Comparison of ENCODE assay signal across 10 cellular contexts in the genomic region with DNA sequence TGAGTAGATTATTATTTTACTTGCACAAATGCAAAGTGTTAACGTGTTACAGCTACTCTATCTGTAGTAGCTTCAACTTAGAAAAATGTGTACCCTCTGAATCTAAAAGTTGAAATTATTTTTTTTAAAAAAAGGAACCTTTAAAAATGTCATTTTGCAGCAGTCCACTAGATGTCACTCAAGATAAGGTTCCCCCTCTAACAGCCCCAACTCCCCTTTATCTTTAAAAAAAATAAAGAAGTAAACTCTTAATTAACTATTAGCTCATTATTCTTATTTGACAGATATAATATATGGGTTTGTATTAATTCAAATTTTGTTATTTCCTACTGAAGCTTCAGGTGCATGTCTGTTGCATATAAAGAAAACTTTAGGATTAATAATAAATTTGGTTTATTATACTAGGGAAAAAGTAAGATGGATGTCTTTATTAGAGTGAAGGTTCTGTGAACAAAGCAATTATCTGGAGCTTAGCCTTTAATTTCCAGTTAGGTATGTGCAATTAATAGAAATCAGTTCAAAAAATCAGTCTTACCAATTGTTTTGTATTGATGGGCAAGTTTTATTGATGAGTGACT.
DNase-seq lines count a peak whose midpoint lies in the region; ATAC-seq and TF ChIP-seq lines count a peak whose summit lies in the region.
"Had no signal": no experiment of that assay in that cellular context is flagged by ENCODE, and none has a peak within 500 bp of the region (broad histone marks: within the 10 kb centered on the region; RNA-seq: fewer than 3 reads in every experiment).

No MANE protein-coding gene starts in this region.

- H3K4me2 ChIP-seq in GM23248 (ENCODE audit: unreplicated experiment): no peak overlapping the region

- no peaks in the 10 kb centered on the region for H3K36me3 ChIP-seq in GM23248 (ENCODE audit: low read depth)

- in situ Hi-C loops in GM23248 (cut with MboI): no loop called here

- TF ChIP-seq CTCF in AG09309 (IDR thresholded peaks at IDR 0.05; ENCODE audit: control insufficient read depth, insufficient read depth, low read depth, low read length, missing control alignments): peak; percentile 53

- no peak overlapping the region for H3K4me3 ChIP-seq in AG09309 (ENCODE audit: control insufficient read depth, low read depth, low read length)
- H3K4me3 ChIP-seq in GM23248: no peak overlapping the region

- H4K20me1 ChIP-seq in GM23248 (ENCODE audit: insufficient read depth): no peaks in the 10 kb centered on the region

- no peaks in the 10 kb centered on the region for H3K79me2 ChIP-seq in GM23248 (ENCODE audit: insufficient read depth)

- H3K27me3 ChIP-seq in GM23248 (replicated peaks; ENCODE audit: insufficient read depth): no peaks in the 10 kb centered on the region

- no peaks in the 10 kb centered on the region for H3F3A ChIP-seq in GM23248 (ENCODE audit: insufficient read depth)

- WGBS in GM23248 (ENCODE audit: low coverage in 1 of 2, low lambda C conversion rate in 2 of 2, missing lambda C conversion rate in 2 of 2), 2 experiments: 0 to 4% methylated on average over 1 of the region's 1 CpG

- no peak overlapping the region for H2AFZ ChIP-seq in GM23248

- no peaks in the 10 kb centered on the region for H3K9me3 ChIP-seq in GM23248 (ENCODE audit: low read depth)

- no peak overlapping the region for H3K9ac ChIP-seq in GM23248

- ATAC-seq in HG03196 (IDR thresholded peaks at IDR 0.05; ENCODE audit: unreplicated experiment) (no peak), HG03354 (IDR thresholded peaks at IDR 0.05; ENCODE audit: poor library complexity, severe bottlenecking, unreplicated experiment) (no peak)

- no peaks in the 10 kb centered on the region for H3K4me1 ChIP-seq in GM23248 (ENCODE audit: insufficient read depth)

- H3K9me2 ChIP-seq in GM23248 (ENCODE audit: insufficient read depth): no peaks in the 10 kb centered on the region

- DNase-seq in AG09309 (ENCODE audit: low read depth) (no peak), GM23248 (peak; percentile 24), RPMI7951 (ENCODE audit: low read depth) (peak; percentile 9), glomerular visceral epithelial cell (ENCODE audit: extremely low spot score) (peak; percentile 6), NCI-H748 treated with DMSO at 0.1 percent for 48 hours (lab: John Stamatoyannopoulos, UW) (no peak)
- DNase-seq in effector CD8-positive, alpha-beta T cell (lab: John Stamatoyannopoulos, UW): no peak
- DNase-seq: activated CD4-positive, alpha-beta T cell treated with anti-CD3 and anti-CD28 coated beads for 4 hours had no signal

- no peak overlapping the region for H3K27ac ChIP-seq in GM23248
- H3K27ac ChIP-seq: HL-60 had no signal

Comparison
In these comparisons a context has a peak if more than half of its experiments do, and no peak if none do; other contexts are left out.
1. DNase-seq: peak in GM23248 (single experiment), RPMI7951 (single experiment) and glomerular visceral epithelial cell (single experiment); none in AG09309 (single experiment), NCI-H748 treated with DMSO at 0.1 percent for 48 hours (single experiment) and effector CD8-positive, alpha-beta T cell (single experiment).